Comparison of ENCODE assay signal across 15 cellular contexts in genomic region chr7:157234271-157234670, GRCh38.
DNase-seq lines count a peak whose midpoint lies in the region; ATAC-seq and TF ChIP-seq lines count a peak whose summit lies in the region.
"Had no signal": no experiment of that assay in that cellular context is flagged by ENCODE, and none has a peak within 500 bp of the region (broad histone marks: within the 10 kb centered on the region; RNA-seq: fewer than 3 reads in every experiment).

No MANE protein-coding gene starts in this region.

- H3K79me2 ChIP-seq in OCI-LY7 (ENCODE audit: insufficient read depth, low read depth, low read length) = no peaks in the 10 kb centered on the region

- H4K20me1 ChIP-seq in OCI-LY7 (ENCODE audit: insufficient read depth, low read length) = no peaks in the 10 kb centered on the region

- H3K27ac ChIP-seq in OCI-LY7 (ENCODE audit: low read depth, low read length, poor library complexity, severe bottlenecking) = no peak overlapping the region
- H3K27ac ChIP-seq: A549, BLaER1 had no signal

- no peaks in the 10 kb centered on the region for H3K4me1 ChIP-seq in OCI-LY7 (ENCODE audit: insufficient read depth, low read length, poor library complexity, severe bottlenecking)
- H3K4me1 ChIP-seq: BLaER1 had no signal

- no peaks in the 10 kb centered on the region for H3K27me3 Mint-ChIP-seq in activated T-helper 17 cell treated with anti-CD3 and anti-CD28 coated beads, Interleukin-2, amount 50 U/mL, for 72 hours
- no peaks in the 10 kb centered on the region for H3K27me3 Mint-ChIP-seq in naive thymus-derived CD8-positive, alpha-beta T cell

- CTCF ChIA-PET in OCI-LY7 (lab: Charles Lee; ENCODE audit: unreplicated experiment) = no interaction called here

- H3K27ac Mint-ChIP-seq in activated T-helper 17 cell treated with anti-CD3 and anti-CD28 coated beads, Interleukin-2, amount 50 U/mL, for 72 hours = peak overlapping the region; percentile 31
- no peak overlapping the region for H3K27ac Mint-ChIP-seq in naive thymus-derived CD8-positive, alpha-beta T cell

- H3K4me3 ChIP-seq in fibroblast of the aortic adventitia (ENCODE audit: low read depth, low read length) = no peak overlapping the region
- no peak overlapping the region for H3K4me3 ChIP-seq in OCI-LY7 (ENCODE audit: low read depth, low read length, poor library complexity, severe bottlenecking)
- H3K4me3 ChIP-seq: A549, BLaER1 had no signal

- peaks cover 88% of the 10 kb centered on the region for H3K36me3 Mint-ChIP-seq in activated T-helper 17 cell treated with anti-CD3 and anti-CD28 coated beads, Interleukin-2, amount 50 U/mL, for 72 hours (ENCODE audit: low read depth)
- peaks cover 5 to 74% (median 13%) of the 10 kb centered on the region in 3 donors for H3K36me3 Mint-ChIP-seq in naive thymus-derived CD8-positive, alpha-beta T cell

- no peaks in the 10 kb centered on the region for H3K9me3 ChIP-seq in OCI-LY7 (ENCODE audit: low read length)
- H3K9me3 ChIP-seq: A549, BLaER1 had no signal

- BruUV-seq in OCI-LY7 (replicated peaks; lab: Mats Ljungman, UMichigan) = no TSS peak

- TF ChIP-seq CTCF in AG09319 (IDR thresholded peaks at IDR 0.05; ENCODE audit: low read depth, low read length) (no peak), fibroblast of the aortic adventitia (IDR thresholded peaks at IDR 0.05; ENCODE audit: insufficient read depth, low read length) (no peak), OCI-LY7 (conservative IDR thresholded peaks at IDR 0.05; ENCODE audit: low read length) (no peak)

- no peak for ATAC-seq in activated T-helper 17 cell treated with anti-CD3 and anti-CD28 coated beads, Interleukin-2, amount 50 U/mL, for 72 hours (replicated peaks)
- ATAC-seq in GM19395 (IDR thresholded peaks at IDR 0.05; ENCODE audit: unreplicated experiment) (no peak), HG03460 (IDR thresholded peaks at IDR 0.05; ENCODE audit: unreplicated experiment) (no peak)
- no peak for ATAC-seq in naive thymus-derived CD8-positive, alpha-beta T cell
- ATAC-seq: A549 had no signal

- POLR2A ChIA-PET in OCI-LY7 (lab: Charles Lee) = interaction anchor here (0.6 kb wide), 1 partner anchor 141 kb away, joined by 3 read pairs; no protein-coding TSS in a partner anchor
- POLR2A ChIA-PET in naive thymus-derived CD8-positive, alpha-beta T cell (lab: Charles Lee) = no interaction called here

- H3K9me3 Mint-ChIP-seq in activated T-helper 17 cell treated with anti-CD3 and anti-CD28 coated beads, Interleukin-2, amount 50 U/mL, for 72 hours = no peaks in the 10 kb centered on the region
- H3K9me3 Mint-ChIP-seq in naive thymus-derived CD8-positive, alpha-beta T cell = no peaks in the 10 kb centered on the region

- H3K4me1 Mint-ChIP-seq in activated T-helper 17 cell treated with anti-CD3 and anti-CD28 coated beads, Interleukin-2, amount 50 U/mL, for 72 hours = peaks cover 9% of the 10 kb centered on the region
- H3K4me1 Mint-ChIP-seq in naive thymus-derived CD8-positive, alpha-beta T cell = peaks cover 0 to 11% (median 1%) of the 10 kb centered on the region in 4 donors

- H3K36me3 ChIP-seq in OCI-LY7 (ENCODE audit: insufficient read depth, low read length) = peaks cover 87% of the 10 kb centered on the region

- no peak overlapping the region for H2AFZ ChIP-seq in OCI-LY7 (ENCODE audit: low read length)

- H3K4me2 ChIP-seq in OCI-LY7 (ENCODE audit: low read length) = no peak overlapping the region
- H3K4me2 ChIP-seq: A549, BLaER1 had no signal

- intact Hi-C loops in OCI-LY7 (cut with micrococcal nuclease; ENCODE audit: unreplicated experiment) = no loop called here

- H3K4me3 Mint-ChIP-seq in activated T-helper 17 cell treated with anti-CD3 and anti-CD28 coated beads, Interleukin-2, amount 50 U/mL, for 72 hours = no peak overlapping the region
- H3K4me3 Mint-ChIP-seq in naive thymus-derived CD8-positive, alpha-beta T cell = no peak overlapping the region

- H3K9me2 ChIP-seq in OCI-LY7 (ENCODE audit: insufficient read depth, low read length) = no peaks in the 10 kb centered on the region

- DNase-seq in AG09319 (ENCODE audit: extremely low read depth, low read depth) (peak; percentile 70), GM04504 (ENCODE audit: low read depth) (peak; percentile 47), fibroblast of the aortic adventitia (ENCODE audit: low read depth) (peak; percentile 58), OCI-LY7 (ENCODE audit: low spot score) (no peak)
- DNase-seq in naive thymus-derived CD8-positive, alpha-beta T cell = no peak
- DNase-seq: Kasumi-1, NCI-H1436, NCI-H2081, NCI-H2227 treated with DMSO at 0.1 percent for 48 hours, T-helper 1 cell had no signal

Comparison
In these comparisons a context has a peak if more than half of its experiments do, and no peak if none do; other contexts are left out.
1. DNase-seq: peak in AG09319 (single experiment), GM04504 (single experiment) and fibroblast of the aortic adventitia (single experiment); none in OCI-LY7 (single experiment) and naive thymus-derived CD8-positive, alpha-beta T cell (0 of 10).